In the genomic region with DNA sequence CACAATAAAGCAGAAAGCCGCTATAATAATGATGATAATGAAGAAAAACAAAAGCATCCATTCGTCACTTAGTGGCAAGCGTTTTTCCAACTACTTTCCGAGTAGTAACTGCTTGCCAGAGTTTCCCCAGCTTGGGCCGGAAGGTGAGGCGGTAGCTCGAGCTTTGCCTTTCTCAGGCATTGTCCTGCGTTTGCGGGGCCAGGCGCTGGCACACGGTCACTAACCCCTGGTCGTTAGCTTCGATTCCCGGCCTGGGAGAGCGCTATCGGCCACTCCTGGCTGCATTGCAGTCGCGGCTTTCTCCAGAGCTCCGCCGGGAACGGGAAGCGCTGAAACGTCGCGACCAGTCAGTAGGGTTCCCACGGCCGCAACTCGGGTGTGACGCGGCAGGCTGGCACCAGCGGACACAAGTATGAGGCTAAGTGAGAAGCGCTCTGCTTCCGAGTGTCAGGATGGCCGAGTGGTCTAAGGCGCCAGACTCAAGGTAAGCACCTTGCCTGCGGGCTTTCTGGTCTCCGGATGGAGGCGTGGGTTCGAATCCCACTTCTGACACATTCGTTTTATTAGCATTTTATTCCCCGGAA, we compare ENCODE assay signal across 1 cellular context.
TF ChIP-seq lines count a peak whose summit lies in the region.

No MANE protein-coding gene starts in this region.

TF ChIP-seq in HepG2, 621 proteins besides CTCF, POLR2A, EP300 and RAD21 (continued from another document and continues in another):
- TF ChIP-seq, protein P1, sequence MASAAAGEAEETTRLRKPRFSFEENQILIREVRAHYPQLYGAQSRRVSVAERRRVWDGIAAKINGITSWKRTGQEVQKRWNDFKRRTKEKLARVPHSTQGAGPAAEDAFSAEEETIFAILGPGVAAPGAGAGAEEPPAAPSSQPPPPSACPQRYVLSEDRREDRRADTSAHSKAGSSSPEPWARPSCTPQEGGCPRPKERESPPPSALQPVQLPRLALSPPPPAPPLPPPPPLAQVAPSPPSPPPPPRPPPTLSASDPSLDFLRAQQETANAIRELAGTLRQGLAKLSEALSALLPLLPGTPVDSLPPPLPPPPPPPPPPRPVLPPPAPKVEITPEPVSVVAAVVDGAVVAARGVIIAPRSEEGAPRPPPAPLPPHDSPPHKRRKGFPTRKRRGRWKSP (CRISPR knock-in tag; IDR thresholded peaks at IDR 0.05), result peak; percentile 89
- TF ChIP-seq, protein P2, sequence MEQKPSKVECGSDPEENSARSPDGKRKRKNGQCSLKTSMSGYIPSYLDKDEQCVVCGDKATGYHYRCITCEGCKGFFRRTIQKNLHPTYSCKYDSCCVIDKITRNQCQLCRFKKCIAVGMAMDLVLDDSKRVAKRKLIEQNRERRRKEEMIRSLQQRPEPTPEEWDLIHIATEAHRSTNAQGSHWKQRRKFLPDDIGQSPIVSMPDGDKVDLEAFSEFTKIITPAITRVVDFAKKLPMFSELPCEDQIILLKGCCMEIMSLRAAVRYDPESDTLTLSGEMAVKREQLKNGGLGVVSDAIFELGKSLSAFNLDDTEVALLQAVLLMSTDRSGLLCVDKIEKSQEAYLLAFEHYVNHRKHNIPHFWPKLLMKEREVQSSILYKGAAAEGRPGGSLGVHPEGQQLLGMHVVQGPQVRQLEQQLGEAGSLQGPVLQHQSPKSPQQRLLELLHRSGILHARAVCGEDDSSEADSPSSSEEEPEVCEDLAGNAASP (CRISPR knock-in tag; IDR thresholded peaks at IDR 0.05; ENCODE audit: borderline replicate concordance), result no peak
- 0 out of 2 replicates have a peak, but pooled peaks have one; percentile 9 for TF ChIP-seq ZBTB7A (CRISPR knock-in tag; IDR thresholded peaks at IDR 0.05)
- TF ChIP-seq, protein P3, sequence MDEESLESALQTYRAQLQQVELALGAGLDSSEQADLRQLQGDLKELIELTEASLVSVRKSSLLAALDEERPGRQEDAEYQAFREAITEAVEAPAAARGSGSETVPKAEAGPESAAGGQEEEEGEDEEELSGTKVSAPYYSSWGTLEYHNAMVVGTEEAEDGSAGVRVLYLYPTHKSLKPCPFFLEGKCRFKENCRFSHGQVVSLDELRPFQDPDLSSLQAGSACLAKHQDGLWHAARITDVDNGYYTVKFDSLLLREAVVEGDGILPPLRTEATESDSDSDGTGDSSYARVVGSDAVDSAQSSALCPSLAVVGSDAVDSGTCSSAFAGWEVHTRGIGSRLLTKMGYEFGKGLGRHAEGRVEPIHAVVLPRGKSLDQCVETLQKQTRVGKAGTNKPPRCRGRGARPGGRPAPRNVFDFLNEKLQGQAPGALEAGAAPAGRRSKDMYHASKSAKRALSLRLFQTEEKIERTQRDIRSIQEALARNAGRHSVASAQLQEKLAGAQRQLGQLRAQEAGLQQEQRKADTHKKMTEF (CRISPR knock-in tag; IDR thresholded peaks at IDR 0.05), result peak; percentile 85
- TF ChIP-seq PHB2 (IDR thresholded peaks at IDR 0.05; ENCODE audit: partially characterized antibody), result no peak
- TF ChIP-seq GZF1 (CRISPR knock-in tag; IDR thresholded peaks at IDR 0.05), result peak; percentile 64; the same call in 1 of the 2 replicates
- TF ChIP-seq, protein P4, sequence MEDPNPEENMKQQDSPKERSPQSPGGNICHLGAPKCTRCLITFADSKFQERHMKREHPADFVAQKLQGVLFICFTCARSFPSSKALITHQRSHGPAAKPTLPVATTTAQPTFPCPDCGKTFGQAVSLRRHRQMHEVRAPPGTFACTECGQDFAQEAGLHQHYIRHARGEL (CRISPR knock-in tag; IDR thresholded peaks at IDR 0.05), result no peak
- no peak for TF ChIP-seq ZNF432 (CRISPR knock-in tag; IDR thresholded peaks at IDR 0.05; ENCODE audit: borderline replicate concordance)
- TF ChIP-seq, protein P5, sequence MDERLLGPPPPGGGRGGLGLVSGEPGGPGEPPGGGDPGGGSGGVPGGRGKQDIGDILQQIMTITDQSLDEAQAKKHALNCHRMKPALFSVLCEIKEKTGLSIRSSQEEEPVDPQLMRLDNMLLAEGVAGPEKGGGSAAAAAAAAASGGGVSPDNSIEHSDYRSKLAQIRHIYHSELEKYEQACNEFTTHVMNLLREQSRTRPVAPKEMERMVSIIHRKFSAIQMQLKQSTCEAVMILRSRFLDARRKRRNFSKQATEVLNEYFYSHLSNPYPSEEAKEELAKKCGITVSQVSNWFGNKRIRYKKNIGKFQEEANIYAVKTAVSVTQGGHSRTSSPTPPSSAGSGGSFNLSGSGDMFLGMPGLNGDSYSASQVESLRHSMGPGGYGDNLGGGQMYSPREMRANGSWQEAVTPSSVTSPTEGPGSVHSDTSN (CRISPR knock-in tag; IDR thresholded peaks at IDR 0.05), result no peak
- TF ChIP-seq ZNF75D (CRISPR knock-in tag; IDR thresholded peaks at IDR 0.05; ENCODE audit: borderline replicate concordance), result no peak
- TF ChIP-seq SAP130 (CRISPR knock-in tag; IDR thresholded peaks at IDR 0.05; ENCODE audit: low read depth), result peak; percentile 45
- TF ChIP-seq, protein P6, sequence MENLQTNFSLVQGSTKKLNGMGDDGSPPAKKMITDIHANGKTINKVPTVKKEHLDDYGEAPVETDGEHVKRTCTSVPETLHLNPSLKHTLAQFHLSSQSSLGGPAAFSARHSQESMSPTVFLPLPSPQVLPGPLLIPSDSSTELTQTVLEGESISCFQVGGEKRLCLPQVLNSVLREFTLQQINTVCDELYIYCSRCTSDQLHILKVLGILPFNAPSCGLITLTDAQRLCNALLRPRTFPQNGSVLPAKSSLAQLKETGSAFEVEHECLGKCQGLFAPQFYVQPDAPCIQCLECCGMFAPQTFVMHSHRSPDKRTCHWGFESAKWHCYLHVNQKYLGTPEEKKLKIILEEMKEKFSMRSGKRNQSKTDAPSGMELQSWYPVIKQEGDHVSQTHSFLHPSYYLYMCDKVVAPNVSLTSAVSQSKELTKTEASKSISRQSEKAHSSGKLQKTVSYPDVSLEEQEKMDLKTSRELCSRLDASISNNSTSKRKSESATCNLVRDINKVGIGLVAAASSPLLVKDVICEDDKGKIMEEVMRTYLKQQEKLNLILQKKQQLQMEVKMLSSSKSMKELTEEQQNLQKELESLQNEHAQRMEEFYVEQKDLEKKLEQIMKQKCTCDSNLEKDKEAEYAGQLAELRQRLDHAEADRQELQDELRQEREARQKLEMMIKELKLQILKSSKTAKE (CRISPR knock-in tag; IDR thresholded peaks at IDR 0.05; ENCODE audit: borderline replicate concordance), result no peak
- TF ChIP-seq ZNF878 (CRISPR knock-in tag; IDR thresholded peaks at IDR 0.05), result 0 out of 2 replicates have a peak, but pooled peaks have one; percentile 4
- no peak for TF ChIP-seq SYNCRIP (IDR thresholded peaks at IDR 0.05; ENCODE audit: insufficient read depth, low read depth, low read length)
- peak; percentile 10 for TF ChIP-seq CBX1 (IDR thresholded peaks at IDR 0.05; ENCODE audit: low read depth)
- TF ChIP-seq, protein P7, sequence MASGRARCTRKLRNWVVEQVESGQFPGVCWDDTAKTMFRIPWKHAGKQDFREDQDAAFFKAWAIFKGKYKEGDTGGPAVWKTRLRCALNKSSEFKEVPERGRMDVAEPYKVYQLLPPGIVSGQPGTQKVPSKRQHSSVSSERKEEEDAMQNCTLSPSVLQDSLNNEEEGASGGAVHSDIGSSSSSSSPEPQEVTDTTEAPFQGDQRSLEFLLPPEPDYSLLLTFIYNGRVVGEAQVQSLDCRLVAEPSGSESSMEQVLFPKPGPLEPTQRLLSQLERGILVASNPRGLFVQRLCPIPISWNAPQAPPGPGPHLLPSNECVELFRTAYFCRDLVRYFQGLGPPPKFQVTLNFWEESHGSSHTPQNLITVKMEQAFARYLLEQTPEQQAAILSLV (CRISPR knock-in tag; IDR thresholded peaks at IDR 0.05; ENCODE audit: borderline replicate concordance), result no peak
- TF ChIP-seq RORA (CRISPR knock-in tag; IDR thresholded peaks at IDR 0.05), result no peak
- TF ChIP-seq U2AF1 (optimal IDR thresholded peaks at IDR 0.05; ENCODE audit: low read depth, low read length), result no peak
- no peak for TF ChIP-seq ZNF569 (CRISPR knock-in tag; IDR thresholded peaks at IDR 0.05; ENCODE audit: borderline replicate concordance)
- TF ChIP-seq GLI4 (CRISPR knock-in tag; IDR thresholded peaks at IDR 0.05; ENCODE audit: borderline replicate concordance), result no peak
- TF ChIP-seq, protein P8, sequence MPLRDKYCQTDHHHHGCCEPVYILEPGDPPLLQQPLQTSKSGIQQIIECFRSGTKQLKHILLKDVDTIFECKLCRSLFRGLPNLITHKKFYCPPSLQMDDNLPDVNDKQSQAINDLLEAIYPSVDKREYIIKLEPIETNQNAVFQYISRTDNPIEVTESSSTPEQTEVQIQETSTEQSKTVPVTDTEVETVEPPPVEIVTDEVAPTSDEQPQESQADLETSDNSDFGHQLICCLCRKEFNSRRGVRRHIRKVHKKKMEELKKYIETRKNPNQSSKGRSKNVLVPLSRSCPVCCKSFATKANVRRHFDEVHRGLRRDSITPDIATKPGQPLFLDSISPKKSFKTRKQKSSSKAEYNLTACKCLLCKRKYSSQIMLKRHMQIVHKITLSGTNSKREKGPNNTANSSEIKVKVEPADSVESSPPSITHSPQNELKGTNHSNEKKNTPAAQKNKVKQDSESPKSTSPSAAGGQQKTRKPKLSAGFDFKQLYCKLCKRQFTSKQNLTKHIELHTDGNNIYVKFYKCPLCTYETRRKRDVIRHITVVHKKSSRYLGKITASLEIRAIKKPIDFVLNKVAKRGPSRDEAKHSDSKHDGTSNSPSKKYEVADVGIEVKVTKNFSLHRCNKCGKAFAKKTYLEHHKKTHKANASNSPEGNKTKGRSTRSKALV (CRISPR knock-in tag; IDR thresholded peaks at IDR 0.05), result peak; percentile 71
- TF ChIP-seq HIVEP1 (CRISPR knock-in tag; IDR thresholded peaks at IDR 0.05), result peak; percentile 82
- TF ChIP-seq ZNF224 (CRISPR knock-in tag; IDR thresholded peaks at IDR 0.05), result peak; percentile 65; the same call in 1 of the 2 replicates
- no peak for TF ChIP-seq HNRNPH1 (optimal IDR thresholded peaks at IDR 0.05; ENCODE audit: low read depth, low read length)
- peak; percentile 46; the same call in 1 of the 2 replicates for TF ChIP-seq NAIF1 (CRISPR knock-in tag; IDR thresholded peaks at IDR 0.05; ENCODE audit: borderline replicate concordance)
- TF ChIP-seq, protein P9, sequence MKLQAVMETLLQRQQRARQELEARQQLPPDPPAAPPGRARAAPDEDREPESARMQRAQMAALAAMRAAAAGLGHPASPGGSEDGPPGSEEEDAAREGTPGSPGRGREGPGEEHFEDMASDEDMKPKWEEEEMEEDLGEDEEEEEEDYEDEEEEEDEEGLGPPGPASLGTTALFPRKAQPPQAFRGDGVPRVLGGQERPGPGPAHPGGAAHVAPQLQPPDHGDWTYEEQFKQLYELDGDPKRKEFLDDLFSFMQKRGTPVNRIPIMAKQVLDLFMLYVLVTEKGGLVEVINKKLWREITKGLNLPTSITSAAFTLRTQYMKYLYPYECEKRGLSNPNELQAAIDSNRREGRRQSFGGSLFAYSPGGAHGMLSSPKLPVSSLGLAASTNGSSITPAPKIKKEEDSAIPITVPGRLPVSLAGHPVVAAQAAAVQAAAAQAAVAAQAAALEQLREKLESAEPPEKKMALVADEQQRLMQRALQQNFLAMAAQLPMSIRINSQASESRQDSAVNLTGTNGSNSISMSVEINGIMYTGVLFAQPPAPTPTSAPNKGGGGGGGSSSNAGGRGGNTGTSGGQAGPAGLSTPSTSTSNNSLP (IDR thresholded peaks at IDR 0.05; ENCODE audit: low read depth, low read length), result no peak
- 0 out of 2 replicates have a peak, but pooled peaks have one; percentile 63 for TF ChIP-seq SMYD3 (CRISPR knock-in tag; IDR thresholded peaks at IDR 0.05)
- TF ChIP-seq, protein P10, sequence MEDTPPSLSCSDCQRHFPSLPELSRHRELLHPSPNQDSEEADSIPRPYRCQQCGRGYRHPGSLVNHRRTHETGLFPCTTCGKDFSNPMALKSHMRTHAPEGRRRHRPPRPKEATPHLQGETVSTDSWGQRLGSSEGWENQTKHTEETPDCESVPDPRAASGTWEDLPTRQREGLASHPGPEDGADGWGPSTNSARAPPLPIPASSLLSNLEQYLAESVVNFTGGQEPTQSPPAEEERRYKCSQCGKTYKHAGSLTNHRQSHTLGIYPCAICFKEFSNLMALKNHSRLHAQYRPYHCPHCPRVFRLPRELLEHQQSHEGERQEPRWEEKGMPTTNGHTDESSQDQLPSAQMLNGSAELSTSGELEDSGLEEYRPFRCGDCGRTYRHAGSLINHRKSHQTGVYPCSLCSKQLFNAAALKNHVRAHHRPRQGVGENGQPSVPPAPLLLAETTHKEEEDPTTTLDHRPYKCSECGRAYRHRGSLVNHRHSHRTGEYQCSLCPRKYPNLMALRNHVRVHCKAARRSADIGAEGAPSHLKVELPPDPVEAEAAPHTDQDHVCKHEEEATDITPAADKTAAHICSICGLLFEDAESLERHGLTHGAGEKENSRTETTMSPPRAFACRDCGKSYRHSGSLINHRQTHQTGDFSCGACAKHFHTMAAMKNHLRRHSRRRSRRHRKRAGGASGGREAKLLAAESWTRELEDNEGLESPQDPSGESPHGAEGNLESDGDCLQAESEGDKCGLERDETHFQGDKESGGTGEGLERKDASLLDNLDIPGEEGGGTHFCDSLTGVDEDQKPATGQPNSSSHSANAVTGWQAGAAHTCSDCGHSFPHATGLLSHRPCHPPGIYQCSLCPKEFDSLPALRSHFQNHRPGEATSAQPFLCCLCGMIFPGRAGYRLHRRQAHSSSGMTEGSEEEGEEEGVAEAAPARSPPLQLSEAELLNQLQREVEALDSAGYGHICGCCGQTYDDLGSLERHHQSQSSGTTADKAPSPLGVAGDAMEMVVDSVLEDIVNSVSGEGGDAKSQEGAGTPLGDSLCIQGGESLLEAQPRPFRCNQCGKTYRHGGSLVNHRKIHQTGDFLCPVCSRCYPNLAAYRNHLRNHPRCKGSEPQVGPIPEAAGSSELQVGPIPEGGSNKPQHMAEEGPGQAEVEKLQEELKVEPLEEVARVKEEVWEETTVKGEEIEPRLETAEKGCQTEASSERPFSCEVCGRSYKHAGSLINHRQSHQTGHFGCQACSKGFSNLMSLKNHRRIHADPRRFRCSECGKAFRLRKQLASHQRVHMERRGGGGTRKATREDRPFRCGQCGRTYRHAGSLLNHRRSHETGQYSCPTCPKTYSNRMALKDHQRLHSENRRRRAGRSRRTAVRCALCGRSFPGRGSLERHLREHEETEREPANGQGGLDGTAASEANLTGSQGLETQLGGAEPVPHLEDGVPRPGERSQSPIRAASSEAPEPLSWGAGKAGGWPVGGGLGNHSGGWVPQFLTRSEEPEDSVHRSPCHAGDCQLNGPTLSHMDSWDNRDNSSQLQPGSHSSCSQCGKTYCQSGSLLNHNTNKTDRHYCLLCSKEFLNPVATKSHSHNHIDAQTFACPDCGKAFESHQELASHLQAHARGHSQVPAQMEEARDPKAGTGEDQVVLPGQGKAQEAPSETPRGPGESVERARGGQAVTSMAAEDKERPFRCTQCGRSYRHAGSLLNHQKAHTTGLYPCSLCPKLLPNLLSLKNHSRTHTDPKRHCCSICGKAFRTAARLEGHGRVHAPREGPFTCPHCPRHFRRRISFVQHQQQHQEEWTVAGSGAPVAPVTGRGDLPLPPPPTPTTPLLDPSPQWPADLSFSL (CRISPR knock-in tag; IDR thresholded peaks at IDR 0.05), result peak; percentile 48; the same call in 1 of the 2 replicates
- TF ChIP-seq, protein P11, sequence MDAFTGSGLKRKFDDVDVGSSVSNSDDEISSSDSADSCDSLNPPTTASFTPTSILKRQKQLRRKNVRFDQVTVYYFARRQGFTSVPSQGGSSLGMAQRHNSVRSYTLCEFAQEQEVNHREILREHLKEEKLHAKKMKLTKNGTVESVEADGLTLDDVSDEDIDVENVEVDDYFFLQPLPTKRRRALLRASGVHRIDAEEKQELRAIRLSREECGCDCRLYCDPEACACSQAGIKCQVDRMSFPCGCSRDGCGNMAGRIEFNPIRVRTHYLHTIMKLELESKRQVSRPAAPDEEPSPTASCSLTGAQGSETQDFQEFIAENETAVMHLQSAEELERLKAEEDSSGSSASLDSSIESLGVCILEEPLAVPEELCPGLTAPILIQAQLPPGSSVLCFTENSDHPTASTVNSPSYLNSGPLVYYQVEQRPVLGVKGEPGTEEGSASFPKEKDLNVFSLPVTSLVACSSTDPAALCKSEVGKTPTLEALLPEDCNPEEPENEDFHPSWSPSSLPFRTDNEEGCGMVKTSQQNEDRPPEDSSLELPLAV (CRISPR knock-in tag; conservative IDR thresholded peaks at IDR 0.05; ENCODE audit: low read depth), result no peak
- TF ChIP-seq CCAR2 (optimal IDR thresholded peaks at IDR 0.05; ENCODE audit: low read depth, low read length), result no peak
- TF ChIP-seq RFX5 (IDR thresholded peaks at IDR 0.05; ENCODE audit: low read depth, low read length), result peak; percentile 51; the same call in 1 of the 2 replicates
- TF ChIP-seq ARID2 (CRISPR knock-in tag; IDR thresholded peaks at IDR 0.05; ENCODE audit: borderline replicate concordance), result no peak; the same call in 1 of the 2 replicates
